Comparison of ENCODE assay signal across 2 cellular contexts in genomic region chr16:20415541-20415940, GRCh38.
TF ChIP-seq lines count a peak whose summit lies in the region.

No MANE protein-coding gene starts in this region.

TF ChIP-seq in SK-N-SH, 30 proteins besides CTCF, POLR2A, EP300 and RAD21 (continued from another document):
- TF ChIP-seq USF1 (IDR thresholded peaks at IDR 0.05; ENCODE audit: borderline replicate concordance, low read depth) = no peak
- no peak for TF ChIP-seq YY1 (IDR thresholded peaks at IDR 0.05; ENCODE audit: low read depth)

TF ChIP-seq in SK-N-SH treated with all-trans-retinoic acid at 6 μM for 48 hours, 23 proteins besides CTCF, POLR2A, EP300 and RAD21 (continued from another document):
- no peak for TF ChIP-seq POU6F1 (CRISPR knock-in tag; IDR thresholded peaks at IDR 0.05; ENCODE audit: borderline replicate concordance, low read depth)
- no peak for TF ChIP-seq ESRRG (CRISPR knock-in tag; IDR thresholded peaks at IDR 0.05)
